In genomic region chr15:71780349-71780976, GRCh38 we compare ENCODE assay signal across 7 cellular contexts. TPM values are rescaled to one million over a fixed set of nuclear protein-coding genes. Genes with fewer than 3 reads are reported as not detected.
DNase-seq lines count a peak whose midpoint lies in the region; ATAC-seq, FAIRE-seq and TF ChIP-seq lines count a peak whose summit lies in the region.

No MANE protein-coding gene starts in this region.

- WGBS in hepatocyte (ENCODE audit: low lambda C conversion rate, missing lambda C conversion rate) = 39% methylated on average over 10 of the region's 10 CpGs

- DNase-seq in ELR (ENCODE audit: low read depth) (peak; percentile 79), HFFc6 (peak; percentile 32), RCC 7860 (ENCODE audit: low spot score) (peak; percentile 36), hepatocyte (ENCODE audit: low spot score) (peak; percentile 71), OCI-M2 (lab: John Stamatoyannopoulos, UW; ENCODE audit: unreplicated experiment) (no peak)
- DNase-seq in activated naive CD8-positive, alpha-beta T cell treated with anti-CD3 and anti-CD28 coated beads, Interleukin-2, amount 50 U/mL, for 24 hours = peak; percentile 24
- DNase-seq in stimulated activated CD4-positive, alpha-beta T cell treated with anti-CD3 and anti-CD28 coated beads, Interleukin-15, amount 100 ng/mL, for 24 hours = peak; percentile 34

- no peak overlapping the region for H3K27ac ChIP-seq in hepatocyte

- no peaks in the 10 kb centered on the region for H3K9me2 ChIP-seq in hepatocyte (replicated peaks; ENCODE audit: insufficient read depth)

- H3K27ac Mint-ChIP-seq in HFFc6 = peak overlapping the region; percentile 63
- H3K27ac Mint-ChIP-seq in activated naive CD8-positive, alpha-beta T cell treated with anti-CD3 and anti-CD28 coated beads, Interleukin-2, amount 50 U/mL, for 24 hours = no peak overlapping the region

- peak; percentile 52 for ATAC-seq in activated naive CD8-positive, alpha-beta T cell treated with anti-CD3 and anti-CD28 coated beads, Interleukin-2, amount 50 U/mL, for 24 hours

- H3K4me2 ChIP-seq in hepatocyte = no peak overlapping the region

- no peaks in the 10 kb centered on the region for H3K36me3 ChIP-seq in hepatocyte (replicated peaks; ENCODE audit: insufficient read depth, low read depth)

- H2AFZ ChIP-seq in hepatocyte = no peak overlapping the region

- peaks cover 41% of the 10 kb centered on the region for H3K4me1 Mint-ChIP-seq in HFFc6 (ENCODE audit: low read depth)
- peaks cover 4% of the 10 kb centered on the region for H3K4me1 Mint-ChIP-seq in activated naive CD8-positive, alpha-beta T cell treated with anti-CD3 and anti-CD28 coated beads, Interleukin-2, amount 50 U/mL, for 24 hours

- H3K4me3 ChIP-seq in hepatocyte = no peak overlapping the region

- H3K79me2 ChIP-seq in hepatocyte = no peaks in the 10 kb centered on the region

- no peaks in the 10 kb centered on the region for H3K36me3 Mint-ChIP-seq in HFFc6 (ENCODE audit: low read depth)
- H3K36me3 Mint-ChIP-seq in activated naive CD8-positive, alpha-beta T cell treated with anti-CD3 and anti-CD28 coated beads, Interleukin-2, amount 50 U/mL, for 24 hours (ENCODE audit: low read depth) = no peaks in the 10 kb centered on the region

- no peaks in the 10 kb centered on the region for H4K20me1 ChIP-seq in hepatocyte (ENCODE audit: insufficient read depth, poor library complexity, severe bottlenecking)

- H3K27me3 Mint-ChIP-seq in HFFc6 (ENCODE audit: insufficient read depth) = peaks cover 5% of the 10 kb centered on the region
- peaks cover 22% of the 10 kb centered on the region for H3K27me3 Mint-ChIP-seq in activated naive CD8-positive, alpha-beta T cell treated with anti-CD3 and anti-CD28 coated beads, Interleukin-2, amount 50 U/mL, for 24 hours

- H3K9me3 Mint-ChIP-seq in HFFc6 = no peaks in the 10 kb centered on the region
- H3K9me3 Mint-ChIP-seq in activated naive CD8-positive, alpha-beta T cell treated with anti-CD3 and anti-CD28 coated beads, Interleukin-2, amount 50 U/mL, for 24 hours = no peaks in the 10 kb centered on the region

- TF ChIP-seq CTCF in HFFc6 (IDR thresholded peaks at IDR 0.05) = peak; percentile 93
- TF ChIP-seq CTCF in hepatocyte (IDR thresholded peaks at IDR 0.05; ENCODE audit: poor library complexity) = peak; percentile 81

- no peaks in the 10 kb centered on the region for H3K4me1 ChIP-seq in hepatocyte (ENCODE audit: insufficient read depth)

- H3K9me3 ChIP-seq in hepatocyte (ENCODE audit: low read depth) = no peaks in the 10 kb centered on the region

- H3K27me3 ChIP-seq in hepatocyte = no peaks in the 10 kb centered on the region

- peak overlapping the region; percentile 60 for H3K4me3 Mint-ChIP-seq in HFFc6
- no peak overlapping the region for H3K4me3 Mint-ChIP-seq in activated naive CD8-positive, alpha-beta T cell treated with anti-CD3 and anti-CD28 coated beads, Interleukin-2, amount 50 U/mL, for 24 hours

- no peak for FAIRE-seq in RCC 7860 (lab: Jason Lieb, UNC)

RNA-seq across cellular contexts. Expression of gene NR2E3, which starts 29.9 kb away (rescaled TPM):
- total RNA-seq in HFFc6 (2021; fragmentation: NEBNext Ultra II Directional; extraction: Animal tissue kit (Norgen Biotek cat#: 25700)) = not detected
- 0.12 TPM in 1 of 2 replicates, not detected in the other for total RNA-seq in hepatocyte
- polyA plus RNA-seq in hepatocyte = 0.36 and 0.40 TPM in 2 replicates
